Comparison of ENCODE assay signal across 8 cellular contexts in the genomic region with DNA sequence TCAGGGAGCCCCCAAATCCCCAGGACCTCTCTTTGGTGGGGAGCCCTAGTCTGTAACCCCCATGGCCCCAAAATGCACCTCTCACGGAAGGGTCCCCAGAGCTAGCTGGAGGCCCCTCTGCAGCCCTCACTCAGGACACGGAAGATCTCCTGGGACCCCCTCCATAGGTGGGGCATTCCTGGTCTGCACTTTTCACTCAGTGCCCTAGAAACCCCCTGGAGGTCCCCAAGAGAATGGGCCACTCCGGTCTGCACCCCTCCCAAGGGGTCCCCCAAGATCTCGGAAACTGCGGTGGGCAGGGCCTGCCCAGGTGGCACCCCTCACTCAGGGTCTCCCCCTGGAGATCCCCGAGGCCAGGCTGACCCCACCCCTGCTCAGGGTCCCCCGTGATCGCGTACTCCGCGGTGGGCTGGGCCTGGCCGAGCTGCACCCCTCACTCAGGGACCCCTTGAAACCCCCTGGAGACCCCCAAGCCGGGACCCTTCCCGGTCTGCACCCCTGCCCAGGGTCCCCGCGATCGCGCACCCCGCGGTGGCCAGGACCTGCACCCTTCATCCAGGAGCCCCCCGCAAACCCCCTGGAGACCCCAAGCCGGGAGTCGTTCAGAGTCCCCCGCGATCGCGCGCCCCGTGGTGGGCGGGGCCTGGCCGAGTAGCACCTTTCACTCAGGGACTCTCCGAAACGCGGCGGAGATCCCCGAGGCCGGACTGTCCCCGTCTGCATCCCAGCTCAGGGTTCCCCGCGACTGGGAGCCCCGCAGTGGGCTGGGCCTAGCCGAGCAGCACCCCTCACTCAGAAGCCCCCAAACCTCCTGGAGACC. TPM values are rescaled to one million over a fixed set of nuclear protein-coding genes. Genes with fewer than 3 reads are reported as not detected.
DNase-seq lines count a peak whose midpoint lies in the region; ATAC-seq, FAIRE-seq and TF ChIP-seq lines count a peak whose summit lies in the region.

No MANE protein-coding gene starts in this region.

- no peaks in the 10 kb centered on the region; the same call in 1 of the 2 replicates for H3K9me3 ChIP-seq in AG04450 (ENCODE audit: control insufficient read depth, insufficient read depth, low read length)
- H3K9me3 ChIP-seq in endothelial cell of umbilical vein (replicated peaks; ENCODE audit: control insufficient read depth, insufficient read depth, low read length), result no peaks in the 10 kb centered on the region
- no peaks in the 10 kb centered on the region for H3K9me3 ChIP-seq in uterus

- no peak for TF ChIP-seq CTCF in AG04450 (IDR thresholded peaks at IDR 0.05; ENCODE audit: low read depth, low read length)
- TF ChIP-seq CTCF in HL-60 (IDR thresholded peaks at IDR 0.05; ENCODE audit: insufficient read depth, low read length), result no peak
- no peak for TF ChIP-seq CTCF in endothelial cell of umbilical vein (IDR thresholded peaks at IDR 0.05; ENCODE audit: extremely low read depth in 1 of 2, insufficient read depth in 1 of 2, low read depth in 1 of 2, low read length in 2 of 2)
- no peak for TF ChIP-seq CTCF in nephron (IDR thresholded peaks at IDR 0.05; ENCODE audit: unreplicated experiment in 3 of 3)
- no peak for TF ChIP-seq CTCF in uterus (IDR thresholded peaks at IDR 0.05)

- intact Hi-C loops in activated CD4-positive, alpha-beta memory T cell treated with anti-CD3 and anti-CD28 coated beads for 36 hours (cut with micrococcal nuclease), result loop anchor here (10.0 kb wide), 1 partner anchor 291 kb away; a partner anchor contains a TSS
- intact Hi-C loops in endothelial cell of umbilical vein (cut with micrococcal nuclease) (no loop called here), uterus (cut with DNase I; ENCODE audit: low total_unique reads) (no loop called here)

- peak overlapping the region; percentile 89 for H3K9ac ChIP-seq in endothelial cell of umbilical vein (replicated peaks; ENCODE audit: extremely low read depth, insufficient read depth, low read length)

- POLR2A ChIA-PET in AG04450 (lab: Yijun Ruan, JAX) (interaction anchor here (1.2 to 3.8 kb wide), 4 partner anchors 20 to 155 kb away, joined by 3 to 46 read pairs (median 5); a partner anchor contains a TSS), endothelial cell of umbilical vein (lab: Charles Lee) (interaction anchor here (1.5 to 1.9 kb wide), 2 partner anchors 20 to 28 kb away, joined by 3 to 18 read pairs; a partner anchor contains a TSS)
- POLR2A ChIA-PET in activated CD4-positive, alpha-beta memory T cell treated with anti-CD3 and anti-CD28 coated beads for 36 hours (lab: Charles Lee), result interaction anchor here (0.8 to 2.1 kb wide), 6 partner anchors 21 to 165 kb away, joined by 3 to 11 read pairs (median 10); a partner anchor contains a TSS

- CTCF ChIA-PET in AG04450 (lab: Charles Lee), result no interaction called here
- CTCF ChIA-PET in activated CD4-positive, alpha-beta memory T cell treated with anti-CD3 and anti-CD28 coated beads for 36 hours (lab: Charles Lee), result interaction anchor here (0.6 to 2.5 kb wide), 8 partner anchors 17 to 181 kb away, joined by 3 to 13 read pairs (median 5); a partner anchor contains a TSS
- CTCF ChIA-PET in endothelial cell of umbilical vein (lab: Charles Lee), result interaction anchor here (1.1 to 3.7 kb wide), 5 partner anchors 11 to 192 kb away, joined by 3 to 27 read pairs (median 7); no protein-coding TSS in a partner anchor

- H3K27me3 Mint-ChIP-seq in activated CD4-positive, alpha-beta memory T cell treated with anti-CD3 and anti-CD28 coated beads for 36 hours, result no peaks in the 10 kb centered on the region
- H3K27me3 Mint-ChIP-seq in nephron (ENCODE audit: low read depth), result peaks cover 3% of the 10 kb centered on the region

- H3K79me2 ChIP-seq in endothelial cell of umbilical vein (ENCODE audit: control insufficient read depth, insufficient read depth, low read length), result peaks cover 62% of the 10 kb centered on the region

- DNase-seq in AG04450 (ENCODE audit: low read depth, low spot score) (no peak), HL-60 (ENCODE audit: low read depth in 1 of 2, low spot score in 1 of 2) (peak in 1 of 2 experiments; percentile 48), endothelial cell of umbilical vein (ENCODE audit: low read depth, low spot score) (no peak), uterus (peak in 1 of 2 donors; percentile 42)
- peak; percentile 62 for DNase-seq in activated CD4-positive, alpha-beta memory T cell treated with anti-CD3 and anti-CD28 coated beads for 36 hours

- peak overlapping the region; percentile 83 for H3K4me3 Mint-ChIP-seq in activated CD4-positive, alpha-beta memory T cell treated with anti-CD3 and anti-CD28 coated beads for 36 hours
- H3K4me3 Mint-ChIP-seq in nephron, result peak overlapping the region; percentile 86 to 88 (median 87)

- H3K36me3 Mint-ChIP-seq in activated CD4-positive, alpha-beta memory T cell treated with anti-CD3 and anti-CD28 coated beads for 36 hours, result peaks cover 8% of the 10 kb centered on the region
- peaks cover 5% of the 10 kb centered on the region for H3K36me3 Mint-ChIP-seq in nephron (ENCODE audit: low read depth)

- H3K27ac ChIP-seq in AG04450 (ENCODE audit: low read depth, low read length) (no peak overlapping the region), HL-60 (replicated peaks) (peak overlapping the region; percentile 79), endothelial cell of umbilical vein (ENCODE audit: insufficient read depth, low read depth, low read length) (peak overlapping the region; percentile 68), uterus (peak overlapping the region; percentile 43 to 83)

- no peaks in the 10 kb centered on the region for H4K20me1 ChIP-seq in endothelial cell of umbilical vein (replicated peaks; ENCODE audit: control insufficient read depth, extremely low read depth, insufficient read depth, low read length)

- peak overlapping the region; percentile 86 for H3K4me2 ChIP-seq in endothelial cell of umbilical vein (ENCODE audit: insufficient read depth, low read length)

- H3K4me3 ChIP-seq in AG04450 (ENCODE audit: low read depth, low read length), result peak overlapping the region; percentile 86
- H3K4me3 ChIP-seq in HL-60 (replicated peaks; ENCODE audit: insufficient read depth, low read length), result peak overlapping the region; percentile 81
- H3K4me3 ChIP-seq in endothelial cell of umbilical vein (replicated peaks in 1 of 3; ENCODE audit: insufficient read depth in 1 of 3, low read depth in 1 of 3, low read length in 3 of 3), result peak overlapping the region; percentile 69 to 100 (median 80)
- peak overlapping the region; percentile 59 to 100 for H3K4me3 ChIP-seq in uterus

- H2AFZ ChIP-seq in endothelial cell of umbilical vein (ENCODE audit: low read depth, low read length), result peak overlapping the region; percentile 80

- H3K27me3 ChIP-seq in AG04450 (ENCODE audit: control insufficient read depth, insufficient read depth, low read length), result no peaks in the 10 kb centered on the region
- H3K27me3 ChIP-seq in HL-60 (ENCODE audit: insufficient read depth, poor library complexity, severe bottlenecking), result no peaks in the 10 kb centered on the region
- no peaks in the 10 kb centered on the region for H3K27me3 ChIP-seq in endothelial cell of umbilical vein (ENCODE audit: control insufficient read depth in 2 of 2, insufficient read depth in 2 of 2, low read length in 2 of 2)
- H3K27me3 ChIP-seq in uterus, result no peaks in the 10 kb centered on the region

- peaks cover 17% of the 10 kb centered on the region for H3K4me1 Mint-ChIP-seq in activated CD4-positive, alpha-beta memory T cell treated with anti-CD3 and anti-CD28 coated beads for 36 hours (ENCODE audit: low read depth)
- H3K4me1 Mint-ChIP-seq in nephron, result peaks cover 16% of the 10 kb centered on the region

- dilution Hi-C loops in endothelial cell of umbilical vein (cut with MboI; ENCODE audit: extremely low pct_ligation_motif_present, low sequenced_read_pairs), result no loop called here

- peak; percentile 44 for ATAC-seq in GM19025 (IDR thresholded peaks at IDR 0.05; ENCODE audit: low read depth, unreplicated experiment)
- ATAC-seq in GM21619 (IDR thresholded peaks at IDR 0.05; ENCODE audit: unreplicated experiment), result no peak

- no peaks in the 10 kb centered on the region for H3K9me1 ChIP-seq in endothelial cell of umbilical vein (replicated peaks; ENCODE audit: control insufficient read depth, extremely low read depth, insufficient read depth, low read length)

- peak; percentile 8 for FAIRE-seq in endothelial cell of umbilical vein (lab: Jason Lieb, UNC)

- BruUV-seq in endothelial cell of umbilical vein (replicated peaks; lab: Mats Ljungman, UMichigan), result no TSS peak

- no peaks in the 10 kb centered on the region for H3K9me3 Mint-ChIP-seq in activated CD4-positive, alpha-beta memory T cell treated with anti-CD3 and anti-CD28 coated beads for 36 hours
- H3K9me3 Mint-ChIP-seq in nephron, result no peaks in the 10 kb centered on the region

- TF ChIP-seq POLR2A in endothelial cell of umbilical vein (IDR thresholded peaks at IDR 0.05; ENCODE audit: low read depth, low read length), result no peak
- no peak for TF ChIP-seq POLR2A in uterus (IDR thresholded peaks at IDR 0.05)

- peaks cover 0 to 3% of the 10 kb centered on the region in 2 experiments for H3K36me3 ChIP-seq in endothelial cell of umbilical vein (ENCODE audit: control insufficient read depth in 2 of 2, extremely low read depth in 1 of 2, insufficient read depth in 2 of 2, low read length in 2 of 2)
- no peaks in the 10 kb centered on the region for H3K36me3 ChIP-seq in uterus

- H3K4me1 ChIP-seq in endothelial cell of umbilical vein (ENCODE audit: control insufficient read depth, extremely low read depth, insufficient read depth, low read length) (peaks cover 13% of the 10 kb centered on the region), uterus (peaks cover 0 to 13% of the 10 kb centered on the region in 2 donors)

- H3K27ac Mint-ChIP-seq in activated CD4-positive, alpha-beta memory T cell treated with anti-CD3 and anti-CD28 coated beads for 36 hours, result peak overlapping the region; percentile 82
- H3K27ac Mint-ChIP-seq in nephron, result peak overlapping the region in 1 of 3 experiments; percentile 76

RNA-seq across cellular contexts. Expression of a gene that starts 1.1 kb away (rescaled TPM):
- polyA plus RNA-seq in AG04450 (2011; rRNA removed) (49.5 and 54.3 TPM in 2 replicates), endothelial cell of umbilical vein (176 and 203 TPM in 2 replicates)
- 45.7 and 54.0 TPM in 2 replicates for polyA minus RNA-seq in AG04450 (2011; rRNA and poly(A)+ RNA removed)
- total RNA-seq in activated CD4-positive, alpha-beta memory T cell treated with anti-CD3 and anti-CD28 coated beads for 36 hours, result 100 to 1,000 TPM; 100 to 104 TPM
- total RNA-seq in endothelial cell of umbilical vein (147 and 153 TPM in 2 replicates), uterus (10 to 100 TPM; 10.3 to 75.7 (median 17.1) TPM)
- 120 and 155 TPM in 2 replicates for polyA plus RNA-seq in endothelial cell of umbilical vein (2011; cell fraction: cytosol; rRNA removed)
- polyA plus RNA-seq in endothelial cell of umbilical vein (2011; cell fraction: nucleus; rRNA removed), result 93.4 and 108 TPM in 2 replicates
- 104 and 106 TPM in 2 replicates for polyA plus RNA-seq in endothelial cell of umbilical vein (2012)
- polyA minus RNA-seq in endothelial cell of umbilical vein, result 116 and 121 TPM in 2 replicates
- polyA minus RNA-seq in endothelial cell of umbilical vein (2011; cell fraction: cytosol; rRNA and poly(A)+ RNA removed), result 46.2 TPM
- 22.7 and 25.8 TPM in 2 replicates for polyA minus RNA-seq in endothelial cell of umbilical vein (2011; cell fraction: nucleus; rRNA and poly(A)+ RNA removed)

RNA-seq across cellular contexts. Expression of a gene that starts 20.2 kb away (rescaled TPM):
- 18.5 and 24.8 TPM in 2 replicates for polyA plus RNA-seq in AG04450 (2011; rRNA removed)
- polyA minus RNA-seq in AG04450 (2011; rRNA and poly(A)+ RNA removed), result 18.6 and 29.1 TPM in 2 replicates
- total RNA-seq in activated CD4-positive, alpha-beta memory T cell treated with anti-CD3 and anti-CD28 coated beads for 36 hours, result 10 to 100 TPM; 34.5 to 38.1 TPM
- total RNA-seq in endothelial cell of umbilical vein, result 61.3 and 75.9 TPM in 2 replicates
- 249 and 267 TPM in 2 replicates for polyA plus RNA-seq in endothelial cell of umbilical vein
- polyA plus RNA-seq in endothelial cell of umbilical vein (2011; cell fraction: cytosol; rRNA removed), result 162 and 222 TPM in 2 replicates
- polyA plus RNA-seq in endothelial cell of umbilical vein (2011; cell fraction: nucleus; rRNA removed), result 291 and 446 TPM in 2 replicates
- 38.1 and 69.3 TPM in 2 replicates for polyA plus RNA-seq in endothelial cell of umbilical vein (2012)
- 101 and 128 TPM in 2 replicates for polyA minus RNA-seq in endothelial cell of umbilical vein
- 61.3 TPM for polyA minus RNA-seq in endothelial cell of umbilical vein (2011; cell fraction: cytosol; rRNA and poly(A)+ RNA removed)
- polyA minus RNA-seq in endothelial cell of umbilical vein (2011; cell fraction: nucleus; rRNA and poly(A)+ RNA removed), result 110 and 238 TPM in 2 replicates
- total RNA-seq in uterus, result 10 to 100 TPM; 17.6 to 68.2 (median 38.0) TPM

RNA-seq across cellular contexts. Expression of a gene that starts 28.3 kb away (rescaled TPM):
- polyA plus RNA-seq in AG04450 (2011; rRNA removed) (21.6 and 34.3 TPM in 2 replicates), endothelial cell of umbilical vein (154 and 217 TPM in 2 replicates)
- 6.3 and 7.3 TPM in 2 replicates for polyA minus RNA-seq in AG04450 (2011; rRNA and poly(A)+ RNA removed)
- 10 to 100 TPM; 69.0 to 72.0 TPM for total RNA-seq in activated CD4-positive, alpha-beta memory T cell treated with anti-CD3 and anti-CD28 coated beads for 36 hours
- total RNA-seq in endothelial cell of umbilical vein (148 and 160 TPM in 2 replicates), uterus (10 to 100 TPM in 3 of 4 donors, 1 to 10 TPM in 1; 6.5 to 53.8 (median 31.9) TPM)
- polyA plus RNA-seq in endothelial cell of umbilical vein (2011; cell fraction: cytosol; rRNA removed), result 66.4 and 92.1 TPM in 2 replicates
- polyA plus RNA-seq in endothelial cell of umbilical vein (2011; cell fraction: nucleus; rRNA removed), result 25.2 and 31.1 TPM in 2 replicates
- 78.7 and 130 TPM in 2 replicates for polyA plus RNA-seq in endothelial cell of umbilical vein (2012)
- polyA minus RNA-seq in endothelial cell of umbilical vein, result 17.0 and 23.7 TPM in 2 replicates
- 63.0 TPM for polyA minus RNA-seq in endothelial cell of umbilical vein (2011; cell fraction: cytosol; rRNA and poly(A)+ RNA removed)
- polyA minus RNA-seq in endothelial cell of umbilical vein (2011; cell fraction: nucleus; rRNA and poly(A)+ RNA removed), result 9.9 and 17.0 TPM in 2 replicates
